Comparison of ENCODE assay signal across 1 cellular context in genomic region chr3:59575113-59576001, GRCh38.
TF ChIP-seq lines count a peak whose summit lies in the region.

No MANE protein-coding gene starts in this region.

TF ChIP-seq in GM12878, 131 proteins besides CTCF, POLR2A, EP300 and RAD21 (continued from another document):
- TF ChIP-seq ZNF687 (IDR thresholded peaks at IDR 0.05): no peak
- no peak for TF ChIP-seq NKRF (conservative IDR thresholded peaks at IDR 0.05)
- TF ChIP-seq IKZF2 (IDR thresholded peaks at IDR 0.05): 0 out of 4 replicates have a peak, but pooled peaks of 1 of the 2 experiments have one; percentile 23
- TF ChIP-seq HSF1 (IDR thresholded peaks at IDR 0.05; ENCODE audit: low read depth, low read length): no peak
- TF ChIP-seq HDGF (IDR thresholded peaks at IDR 0.05): peak; percentile 70
- TF ChIP-seq ASH2L (IDR thresholded peaks at IDR 0.05; ENCODE audit: borderline replicate concordance, low read depth): no peak
- no peak for TF ChIP-seq RFX5 (IDR thresholded peaks at IDR 0.05; ENCODE audit: low read depth, low read length)
- TF ChIP-seq CBX3 (IDR thresholded peaks at IDR 0.05; ENCODE audit: borderline replicate concordance, low read depth): no peak
- no peak for TF ChIP-seq ESRRA (IDR thresholded peaks at IDR 0.05; ENCODE audit: low read length)
- peak; percentile 49 to 74; a peak in 2 of 4 replicates for TF ChIP-seq BHLHE40 (IDR thresholded peaks at IDR 0.05; ENCODE audit: borderline replicate concordance in 1 of 2, low read depth in 2 of 2, low read length in 1 of 2)
- TF ChIP-seq ATF3 (IDR thresholded peaks at IDR 0.05; ENCODE audit: borderline replicate concordance, extremely low read depth, low read depth, low read length): no peak
- no peak for TF ChIP-seq NFYA (IDR thresholded peaks at IDR 0.05; ENCODE audit: borderline replicate concordance, low read depth, low read length)
- TF ChIP-seq YY1 (IDR thresholded peaks at IDR 0.05; ENCODE audit: low read depth, low read length): peak; percentile 68
- TF ChIP-seq HCFC1 (IDR thresholded peaks at IDR 0.05; ENCODE audit: low read length): no peak
- 0 out of 2 replicates have a peak, but pooled peaks have one; percentile 30 for TF ChIP-seq LARP7 (IDR thresholded peaks at IDR 0.05)
TF ChIP-seq in GM12878: peak in this region for 13.
